8 cellular contexts compared by ENCODE assay signal in genomic region chr16:3431779-3432219, GRCh38. TPM values are rescaled to one million over a fixed set of nuclear protein-coding genes. Genes with fewer than 3 reads are reported as not detected.
DNase-seq lines count a peak whose midpoint lies in the region; TF ChIP-seq lines count a peak whose summit lies in the region.

No MANE protein-coding gene starts in this region.

- H3K9me3 ChIP-seq in OCI-LY7 (ENCODE audit: low read length): no peaks in the 10 kb centered on the region

- H3K4me2 ChIP-seq in OCI-LY7 (ENCODE audit: low read length): no peak overlapping the region

- H3K4me3 ChIP-seq in fibroblast of pulmonary artery (replicated peaks; ENCODE audit: low read depth, low read length) (peak overlapping the region; percentile 17), OCI-LY7 (ENCODE audit: low read depth, low read length, poor library complexity, severe bottlenecking) (no peak overlapping the region)

- no peaks in the 10 kb centered on the region for H3K4me1 ChIP-seq in OCI-LY7 (ENCODE audit: insufficient read depth, low read length, poor library complexity, severe bottlenecking)

- POLR2A ChIA-PET in OCI-LY7 (lab: Charles Lee): interaction anchor here (1.2 kb wide), 1 partner anchor 12 kb away, joined by 4 read pairs; the partner anchor contains the start of genes NAA60 and ZNF597

- no peaks in the 10 kb centered on the region for H4K20me1 ChIP-seq in OCI-LY7 (ENCODE audit: insufficient read depth, low read length)

- intact Hi-C loops in OCI-LY7 (cut with micrococcal nuclease; ENCODE audit: unreplicated experiment): no loop called here

- CTCF ChIA-PET in OCI-LY7 (lab: Charles Lee; ENCODE audit: unreplicated experiment): no interaction called here

- no peak overlapping the region for H3K27ac ChIP-seq in OCI-LY7 (ENCODE audit: low read depth, low read length, poor library complexity, severe bottlenecking)

- DNase-seq in GM20000 (ENCODE audit: low spot score): peak; percentile 34
- peak in 2 of 3 experiments; percentile 25 to 33 for DNase-seq in activated CD8-positive, alpha-beta memory T cell treated with anti-CD3 and anti-CD28 coated beads for 48 hours (ENCODE audit: low read depth in 2 of 3, low spot score in 2 of 3)
- peak; percentile 22 for DNase-seq in fibroblast of pulmonary artery (ENCODE audit: low read depth)
- peak; percentile 73 for DNase-seq in stimulated activated CD4-positive, alpha-beta T cell treated with anti-CD3 and anti-CD28 coated beads, Interleukin-1b, Interleukin-23, amount 100 ng/mL, for 48 hours
- no peak for DNase-seq in OCI-LY7 (ENCODE audit: low spot score)
- DNase-seq in NCI-H187 treated with DMSO at 0.1 percent for 48 hours (lab: John Stamatoyannopoulos, UW): no peak
- no peak for DNase-seq in NCI-H2107 treated with DMSO at 0.1 percent for 48 hours (lab: John Stamatoyannopoulos, UW; ENCODE audit: unreplicated experiment)
- DNase-seq in NCI-H526 treated with DMSO at 0.1 percent for 48 hours (lab: John Stamatoyannopoulos, UW): no peak

- BruUV-seq in OCI-LY7 (replicated peaks; lab: Mats Ljungman, UMichigan): no TSS peak

- no peaks in the 10 kb centered on the region for H3K9me2 ChIP-seq in OCI-LY7 (ENCODE audit: insufficient read depth, low read length)

- TF ChIP-seq CTCF in GM20000 (IDR thresholded peaks at IDR 0.05; ENCODE audit: extremely low read depth, missing control alignments) (no peak), fibroblast of pulmonary artery (IDR thresholded peaks at IDR 0.05; ENCODE audit: low read length, missing control alignments) (no peak), OCI-LY7 (conservative IDR thresholded peaks at IDR 0.05; ENCODE audit: low read length) (no peak)

- no peak overlapping the region for H2AFZ ChIP-seq in OCI-LY7 (ENCODE audit: low read length)

- no peaks in the 10 kb centered on the region for H3K79me2 ChIP-seq in OCI-LY7 (ENCODE audit: insufficient read depth, low read depth, low read length)

- H3K36me3 ChIP-seq in OCI-LY7 (ENCODE audit: insufficient read depth, low read length): peaks cover 9% of the 10 kb centered on the region; the same call in 1 of the 2 replicates

RNA-seq across cellular contexts. Expression of gene ZNF597, which starts 11.5 kb away (rescaled TPM):
- total RNA-seq in OCI-LY7 (2014; rRNA removed; shearing (Covaris generic)): 1.2 and 1.9 TPM in 2 replicates
- 1.9 and 2.1 TPM in 2 replicates for total RNA-seq in OCI-LY7 (2022)

RNA-seq across cellular contexts. Expression of gene NAA60, which starts 11.7 kb away (rescaled TPM):
- total RNA-seq in OCI-LY7 (2014; rRNA removed; shearing (Covaris generic)): 8.5 and 24.8 TPM in 2 replicates
- total RNA-seq in OCI-LY7 (2022): 40.1 and 51.1 TPM in 2 replicates

RNA-seq across cellular contexts. Expression of gene ZNF174, which starts 30.8 kb away (rescaled TPM):
- total RNA-seq in OCI-LY7 (2014; rRNA removed; shearing (Covaris generic)): 21.1 and 23.3 TPM in 2 replicates
- 20.6 and 21.7 TPM in 2 replicates for total RNA-seq in OCI-LY7 (2022)

RNA-seq across cellular contexts. Expression of gene ZSCAN32, which starts 31.0 kb away (rescaled TPM):
- 19.4 and 22.5 TPM in 2 replicates for total RNA-seq in OCI-LY7 (2014; rRNA removed; shearing (Covaris generic))
- total RNA-seq in OCI-LY7 (2022): 17.0 and 22.9 TPM in 2 replicates

Comparison
In these comparisons a context has a peak if more than half of its experiments do, and no peak if none do; other contexts are left out.
1. DNase-seq: peak in GM20000 (single experiment), activated CD8-positive, alpha-beta memory T cell treated with anti-CD3 and anti-CD28 coated beads for 48 hours (2 of 3), fibroblast of pulmonary artery (single experiment) and stimulated activated CD4-positive, alpha-beta T cell treated with anti-CD3 and anti-CD28 coated beads, Interleukin-1b, Interleukin-23, amount 100 ng/mL, for 48 hours (single experiment); none in OCI-LY7 (single experiment), NCI-H187 treated with DMSO at 0.1 percent for 48 hours (single experiment), NCI-H2107 treated with DMSO at 0.1 percent for 48 hours (single experiment) and NCI-H526 treated with DMSO at 0.1 percent for 48 hours (single experiment).